Comparison of ENCODE assay signal across 31 cellular contexts in the genomic region with DNA sequence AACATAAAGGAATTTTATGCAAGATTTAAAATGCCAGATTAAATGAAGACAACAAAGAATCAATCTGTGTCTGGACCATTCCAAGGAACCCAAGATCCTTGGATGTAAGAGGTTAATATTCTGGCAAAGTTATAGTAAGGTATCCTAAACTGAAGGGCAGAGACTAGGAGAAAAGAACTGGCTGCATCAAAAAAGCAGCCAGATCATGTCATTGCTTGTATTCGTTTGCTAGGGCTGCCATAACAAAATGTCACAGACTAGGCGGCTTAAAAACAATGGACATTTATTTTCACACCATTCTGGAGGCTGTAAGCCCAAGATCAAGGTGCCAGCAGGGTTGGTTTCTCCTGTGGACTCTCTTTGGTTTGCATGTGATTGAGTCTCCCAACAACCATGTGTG.
"Had no signal": no experiment of that assay in that cellular context is flagged by ENCODE, and none has a peak within 500 bp of the region (broad histone marks: within the 10 kb centered on the region; RNA-seq: fewer than 3 reads in every experiment).

No MANE protein-coding gene starts in this region.

- H3K4me3 ChIP-seq: MG63 had no signal

- DNase-seq: Kasumi-1, KG1, MG63, MM.1S, MV-4-11, NCI-H1048, NCI-H1092, NCI-H1092 treated with DMSO at 0.1 percent for 48 hours, NCI-H1436, NCI-H1436 treated with DMSO at 0.1 percent for 48 hours, NCI-H146, NCI-H1694, NCI-H1694 treated with DMSO at 0.1 percent for 48 hours, NCI-H187, NCI-H187 treated with DMSO at 0.1 percent for 48 hours, NCI-H1930, NCI-H2029, NCI-H2029 treated with DMSO at 0.1 percent for 48 hours, NCI-H2081, NCI-H2081 treated with DMSO at 0.1 percent for 48 hours, NCI-H2107, NCI-H2171, NCI-H2171 treated with DMSO at 0.1 percent for 48 hours, NCI-H2227 treated with DMSO at 0.1 percent for 48 hours, NCI-H226, NCI-H345, NCI-H446, NCI-H446 treated with DMSO at 0.1 percent for 48 hours, NCI-H510A, NCI-H510A treated with DMSO at 0.1 percent for 48 hours had no signal

- H3K27ac ChIP-seq: KMS-11 had no signal

- H3K4me2 ChIP-seq: KMS-11 had no signal

- H3K9me3 ChIP-seq: MG63 had no signal
